ENCODE assay signal across 15 cellular contexts in genomic region chr17:61414936-61415251, GRCh38. TPM values are rescaled to one million over a fixed set of nuclear protein-coding genes. Genes with fewer than 3 reads are reported as not detected.
DNase-seq lines count a peak whose midpoint lies in the region; ATAC-seq and TF ChIP-seq lines count a peak whose summit lies in the region.
"Had no signal": no experiment of that assay in that cellular context is flagged by ENCODE, and none has a peak within 500 bp of the region (broad histone marks: within the 10 kb centered on the region; RNA-seq: fewer than 3 reads in every experiment).

No MANE protein-coding gene starts in this region.

- no peak overlapping the region for H2AFZ ChIP-seq in H9 (ENCODE audit: low read length)

- no peak overlapping the region for H3K4ac ChIP-seq in H9 (ENCODE audit: low read depth, low read length)

- H3K27me3 ChIP-seq in H9 (ENCODE audit: insufficient read depth, low read length) = peaks cover 27% of the 10 kb centered on the region
- no peaks in the 10 kb centered on the region for H3K27me3 ChIP-seq in Panc1 (ENCODE audit: control insufficient read depth, insufficient read depth, low read length)
- H3K27me3 ChIP-seq in left lung = peaks cover 7 to 72% of the 10 kb centered on the region in 2 donors
- no peaks in the 10 kb centered on the region for H3K27me3 ChIP-seq in tibial artery
- no peaks in the 10 kb centered on the region for H3K27me3 ChIP-seq in uterus

- H4K20me1 ChIP-seq in H9 (ENCODE audit: control insufficient read depth, insufficient read depth, insufficient read length) = no peaks in the 10 kb centered on the region

- peaks cover 16 to 20% of the 10 kb centered on the region in 2 experiments for H3K4me1 Mint-ChIP-seq in H9

- no peak overlapping the region for H3T11ph ChIP-seq in H9 (ENCODE audit: low read length)

- no TSS peak for BruUV-seq in Panc1 (replicated peaks; lab: Mats Ljungman, UMichigan)

- no peak overlapping the region for H2BK120ac ChIP-seq in H9 (ENCODE audit: low read depth, low read length, poor library complexity, severe bottlenecking)

- no peak overlapping the region for H4K8ac ChIP-seq in H9 (replicated peaks; ENCODE audit: insufficient read length, low read depth, low read length)

- no peak overlapping the region for H3K14ac ChIP-seq in H9 (ENCODE audit: insufficient read depth, low read length)

- H3K36me3 ChIP-seq in Panc1 (ENCODE audit: control insufficient read depth, insufficient read depth, low read length) (no peaks in the 10 kb centered on the region), left lung (no peaks in the 10 kb centered on the region), tibial artery (no peaks in the 10 kb centered on the region), uterus (no peaks in the 10 kb centered on the region)

- H2BK12ac ChIP-seq in H9 (ENCODE audit: insufficient read length, low read depth, low read length) = no peak overlapping the region

- no peak overlapping the region for H3K27ac Mint-ChIP-seq in H9
- H3K27ac Mint-ChIP-seq: CD8-positive, alpha-beta memory T cell had no signal

- H3K9me3 ChIP-seq in H9 (ENCODE audit: control insufficient read depth, low read depth, low read length) (no peaks in the 10 kb centered on the region), Panc1 (ENCODE audit: control insufficient read depth, insufficient read depth, low read depth, low read length) (no peaks in the 10 kb centered on the region), left lung (no peaks in the 10 kb centered on the region), tibial artery (no peaks in the 10 kb centered on the region), uterus (no peaks in the 10 kb centered on the region)

- no peak overlapping the region for H3K23ac ChIP-seq in H9 (ENCODE audit: insufficient read length, low read depth, low read length)

- WGBS in H9 (ENCODE audit: extremely low coverage, insufficient read length, low lambda C conversion rate) = no CpG with 5 or more reads among the region's 5 CpGs

- H3K79me2 ChIP-seq in H9 (ENCODE audit: insufficient read depth, low read length) = no peaks in the 10 kb centered on the region

- CTCF ChIA-PET in Panc1 (lab: Charles Lee) = interaction anchor here (0.5 kb wide), 1 partner anchor 195 kb away, joined by 3 read pairs; no protein-coding TSS in a partner anchor

- no peak overlapping the region for H2AK5ac ChIP-seq in H9 (ENCODE audit: insufficient read length, low read length)

- H2BK20ac ChIP-seq in H9 (ENCODE audit: low read depth, low read length, poor library complexity, severe bottlenecking) = no peak overlapping the region

- POLR2A ChIA-PET in Panc1 (lab: Charles Lee) = no interaction called here

- intact Hi-C loops in Panc1 (cut with micrococcal nuclease; ENCODE audit: unreplicated experiment) (no loop called here), left lung (cut with DNase I) (loop anchor here in 1 of 2 donors (5.0 to 10.0 kb wide), 2 partner anchors 137 to 420 kb away; no protein-coding TSS in a partner anchor), tibial artery (cut with DNase I; ENCODE audit: low total_unique reads) (loop anchor here (5.0 to 10.0 kb wide), 4 partner anchors 420 to 738 kb away; partner anchors contain the start of genes BCAS3, BRIP1 and MED13), uterus (cut with DNase I; ENCODE audit: low total_unique reads) (no loop called here)

- H2BK15ac ChIP-seq in H9 (ENCODE audit: low read depth, low read length) = no peak overlapping the region

- no peak overlapping the region for H3K9ac ChIP-seq in H9 (ENCODE audit: extremely low read depth, insufficient read length, low read length)

- no peak overlapping the region for H4K5ac ChIP-seq in H9 (ENCODE audit: insufficient read length, low read depth, low read length)

- H3K4me3 ChIP-seq in Panc1 (ENCODE audit: low read depth in 2 of 2, low read length in 2 of 2) (no peak overlapping the region), left lung (no peak overlapping the region), tibial artery (no peak overlapping the region), uterus (no peak overlapping the region)
- H3K4me3 ChIP-seq: SK-N-MC had no signal

- in situ Hi-C loops in Panc1 (cut with HindIII; ENCODE audit: low pct_unique_long_range_greater_than_20kb, low sequenced_read_pairs) = no loop called here

- no peaks in the 10 kb centered on the region for H3K79me1 ChIP-seq in H9 (ENCODE audit: insufficient read depth, low read depth, low read length, poor library complexity, severe bottlenecking)

- H2BK5ac ChIP-seq in H9 (ENCODE audit: insufficient read length, low read length) = no peak overlapping the region

- DNase-seq in H9 (peak; percentile 20), Panc1 (ENCODE audit: low read depth, low spot score) (no peak), left lung (peak; percentile 29 to 64), tibial artery (no peak), NCI-H1417 (lab: John Stamatoyannopoulos, UW) (no peak), uterus (no peak)
- DNase-seq: CD8-positive, alpha-beta memory T cell; NCI-H2029 treated with DMSO at 0.1 percent for 48 hours; NCI-H524 treated with DMSO at 0.1 percent for 48 hours had no signal

- no peak overlapping the region for H3K4me2 ChIP-seq in H9 (ENCODE audit: insufficient read depth, insufficient read length, low read length)

- no peak for TF ChIP-seq POLR2A in uterus (IDR thresholded peaks at IDR 0.05)

- H3K4me1 ChIP-seq in H9 (ENCODE audit: insufficient read depth, low read length) (peaks cover 2% of the 10 kb centered on the region; the same call in 1 of the 2 replicates), Panc1 (ENCODE audit: control insufficient read depth, insufficient read depth, low read length) (peaks cover 13% of the 10 kb centered on the region), left lung (peaks cover 8 to 66% of the 10 kb centered on the region in 2 donors), tibial artery (peaks cover 0 to 58% (median 44%) of the 10 kb centered on the region in 4 donors), uterus (no peaks in the 10 kb centered on the region)

- no peak overlapping the region for H3K18ac ChIP-seq in H9 (ENCODE audit: insufficient read length, low read depth, low read length)

- H3K27me3 Mint-ChIP-seq in H9 (ENCODE audit: low read depth) = peaks cover 81% of the 10 kb centered on the region

- no peak overlapping the region for H3K4me3 Mint-ChIP-seq in H9

- no peak for TF ChIP-seq CTCF in H9 (conservative IDR thresholded peaks at IDR 0.05)
- no peak for TF ChIP-seq CTCF in Panc1 (IDR thresholded peaks at IDR 0.05)
- no peak for TF ChIP-seq CTCF in left lung (IDR thresholded peaks at IDR 0.05)
- TF ChIP-seq CTCF in tibial artery (IDR thresholded peaks at IDR 0.05) = no peak
- no peak for TF ChIP-seq CTCF in uterus (IDR thresholded peaks at IDR 0.05)

- H3K9me3 Mint-ChIP-seq in H9 = no peaks in the 10 kb centered on the region

- no peak overlapping the region for H3K56ac ChIP-seq in H9 (ENCODE audit: insufficient read length, low read depth, low read length)

- ATAC-seq in Panc1 (no peak), left lung (no peak), HG02870 (IDR thresholded peaks at IDR 0.05; ENCODE audit: unreplicated experiment) (no peak)

- H4K91ac ChIP-seq in H9 (ENCODE audit: insufficient read length, low read depth, low read length) = no peak overlapping the region

- no peaks in the 10 kb centered on the region; a peak in 1 of 7 replicates for H3K36me3 Mint-ChIP-seq in H9 (ENCODE audit: insufficient read depth in 1 of 3, low read depth in 3 of 3)
- H3K36me3 Mint-ChIP-seq: CD8-positive, alpha-beta memory T cell had no signal

- peaks cover 16% of the 10 kb centered on the region for H3K23me2 ChIP-seq in H9 (ENCODE audit: insufficient read length, low read depth, low read length, poor library complexity, severe bottlenecking)

- H3K27ac ChIP-seq in H9 (ENCODE audit: insufficient read length, low read depth, low read length) = no peak overlapping the region
- peak overlapping the region; percentile 62; the same call in 1 of the 2 replicates for H3K27ac ChIP-seq in Panc1 (ENCODE audit: low read length)
- peak overlapping the region; percentile 68 to 95 for H3K27ac ChIP-seq in left lung
- peak overlapping the region; percentile 14 to 98 for H3K27ac ChIP-seq in tibial artery
- H3K27ac ChIP-seq in uterus = no peak overlapping the region
- H3K27ac ChIP-seq: RWPE1, SK-N-MC had no signal

RNA-seq across cellular contexts. Expression of gene TBX2, which starts 15.3 kb away (rescaled TPM):
- total RNA-seq in H9 (2021) (not detected in 2 replicates), Panc1 (2021; ENCODE audit: unreplicated experiment) (35.6 TPM), left lung (100 to 1,000 TPM; 104 to 119 TPM), uterus (10 to 100 TPM in 3 of 4 donors, under 1 TPM in 1; 0.29 to 40.5 (median 27.4) TPM)
- 30.7 TPM for polyA plus RNA-seq in Panc1 (2012; ENCODE audit: insufficient read length)
- total RNA-seq: H1, OCI-LY7 had no signal
- polyA plus RNA-seq: CD8-positive, alpha-beta memory T cell; H1 had no signal

RNA-seq across cellular contexts. Expression of gene TBX4, which starts 37.3 kb away (rescaled TPM):
- not detected in 2 replicates for total RNA-seq in H9 (2021)
- total RNA-seq in Panc1 (2021; ENCODE audit: unreplicated experiment) = not detected
- polyA plus RNA-seq in Panc1 (2012; ENCODE audit: insufficient read length) = 0.19 TPM
- total RNA-seq in left lung = 10 to 100 TPM; 21.2 to 29.3 TPM
- not detected for total RNA-seq in uterus
- total RNA-seq: CD8-positive, alpha-beta memory T cell; H1; LHCN-M2; OCI-LY7 had no signal
- polyA plus RNA-seq: CD8-positive, alpha-beta memory T cell had no signal

Comparison
In these comparisons a context has a peak if more than half of its experiments do, and no peak if none do; other contexts are left out.
1. DNase-seq: peak in H9 (single experiment) and left lung (2 of 2); none in Panc1 (single experiment), tibial artery (0 of 2), NCI-H1417 (0 of 3) and uterus (0 of 2).
2. H3K27ac ChIP-seq: peak in Panc1 (single experiment), left lung (2 of 2) and tibial artery (2 of 2); none in H9 (single experiment) and uterus (0 of 2).
3. RNA of gene TBX4, which starts 37.3 kb away (total RNA-seq): 21.2 to 29.3 TPM in left lung; not detected in Panc1 (single experiment), not detected in H9 and not detected in uterus; every median in the first group is over 10 times any median in the second.